ENCODE assay signal across 1 cellular context in the genomic region with DNA sequence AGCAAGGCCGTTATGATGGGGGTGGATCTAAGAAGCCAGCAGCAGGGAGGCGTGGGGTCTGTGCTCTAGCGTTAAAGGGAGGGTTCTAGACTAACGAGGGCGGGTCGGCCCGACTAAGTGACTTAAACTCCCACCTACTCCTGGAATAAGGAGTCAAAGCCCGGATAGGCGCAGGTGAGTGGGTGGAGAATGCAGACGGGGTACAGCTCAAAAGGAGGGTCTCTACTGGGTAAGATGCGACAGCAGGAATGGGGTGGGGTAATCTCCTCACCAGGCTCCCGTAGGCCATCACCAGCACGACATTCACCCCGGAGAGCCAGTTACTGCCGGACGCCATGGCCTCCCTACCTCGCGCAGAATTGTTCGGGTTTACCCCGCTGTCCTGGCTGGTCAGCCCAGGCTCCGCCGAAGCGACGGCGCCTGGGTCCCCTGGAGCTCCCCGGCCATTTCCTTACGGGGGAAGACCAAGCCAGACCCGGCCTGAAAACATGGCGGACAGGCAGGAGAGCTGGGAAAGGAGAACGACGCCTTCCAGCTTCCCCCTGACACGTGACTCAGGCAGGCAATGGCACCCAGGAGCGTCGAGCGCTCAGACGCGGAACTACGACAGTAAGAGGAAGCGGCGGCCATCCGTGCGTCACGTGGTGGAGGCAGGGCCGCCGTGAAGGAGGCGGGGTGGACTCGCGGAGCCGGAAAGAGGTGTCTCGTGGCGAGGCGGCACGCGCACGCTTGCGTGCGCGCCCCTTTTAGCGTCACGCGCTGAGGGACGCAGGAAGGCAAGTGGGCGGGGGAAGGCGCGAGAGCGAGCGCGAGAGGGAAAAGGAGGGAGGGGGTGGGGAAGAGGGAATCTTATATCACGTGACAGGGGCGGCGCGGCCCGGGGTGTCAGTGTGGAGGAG.
TF ChIP-seq lines count a peak whose summit lies in the region.

A gene with protein sequence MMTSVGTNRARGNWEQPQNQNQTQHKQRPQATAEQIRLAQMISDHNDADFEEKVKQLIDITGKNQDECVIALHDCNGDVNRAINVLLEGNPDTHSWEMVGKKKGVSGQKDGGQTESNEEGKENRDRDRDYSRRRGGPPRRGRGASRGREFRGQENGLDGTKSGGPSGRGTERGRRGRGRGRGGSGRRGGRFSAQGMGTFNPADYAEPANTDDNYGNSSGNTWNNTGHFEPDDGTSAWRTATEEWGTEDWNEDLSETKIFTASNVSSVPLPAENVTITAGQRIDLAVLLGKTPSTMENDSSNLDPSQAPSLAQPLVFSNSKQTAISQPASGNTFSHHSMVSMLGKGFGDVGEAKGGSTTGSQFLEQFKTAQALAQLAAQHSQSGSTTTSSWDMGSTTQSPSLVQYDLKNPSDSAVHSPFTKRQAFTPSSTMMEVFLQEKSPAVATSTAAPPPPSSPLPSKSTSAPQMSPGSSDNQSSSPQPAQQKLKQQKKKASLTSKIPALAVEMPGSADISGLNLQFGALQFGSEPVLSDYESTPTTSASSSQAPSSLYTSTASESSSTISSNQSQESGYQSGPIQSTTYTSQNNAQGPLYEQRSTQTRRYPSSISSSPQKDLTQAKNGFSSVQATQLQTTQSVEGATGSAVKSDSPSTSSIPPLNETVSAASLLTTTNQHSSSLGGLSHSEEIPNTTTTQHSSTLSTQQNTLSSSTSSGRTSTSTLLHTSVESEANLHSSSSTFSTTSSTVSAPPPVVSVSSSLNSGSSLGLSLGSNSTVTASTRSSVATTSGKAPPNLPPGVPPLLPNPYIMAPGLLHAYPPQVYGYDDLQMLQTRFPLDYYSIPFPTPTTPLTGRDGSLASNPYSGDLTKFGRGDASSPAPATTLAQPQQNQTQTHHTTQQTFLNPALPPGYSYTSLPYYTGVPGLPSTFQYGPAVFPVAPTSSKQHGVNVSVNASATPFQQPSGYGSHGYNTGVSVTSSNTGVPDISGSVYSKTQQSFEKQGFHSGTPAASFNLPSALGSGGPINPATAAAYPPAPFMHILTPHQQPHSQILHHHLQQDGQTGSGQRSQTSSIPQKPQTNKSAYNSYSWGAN (plus strand): TSS at position 885 of the 899 bp plus-strand sequence. CDS start 4,169 bp downstream, outside the sequence.

TF ChIP-seq in HepG2, 621 proteins besides CTCF, POLR2A, EP300 and RAD21 (continued from another document and continues in another):
- TF ChIP-seq, protein P1, sequence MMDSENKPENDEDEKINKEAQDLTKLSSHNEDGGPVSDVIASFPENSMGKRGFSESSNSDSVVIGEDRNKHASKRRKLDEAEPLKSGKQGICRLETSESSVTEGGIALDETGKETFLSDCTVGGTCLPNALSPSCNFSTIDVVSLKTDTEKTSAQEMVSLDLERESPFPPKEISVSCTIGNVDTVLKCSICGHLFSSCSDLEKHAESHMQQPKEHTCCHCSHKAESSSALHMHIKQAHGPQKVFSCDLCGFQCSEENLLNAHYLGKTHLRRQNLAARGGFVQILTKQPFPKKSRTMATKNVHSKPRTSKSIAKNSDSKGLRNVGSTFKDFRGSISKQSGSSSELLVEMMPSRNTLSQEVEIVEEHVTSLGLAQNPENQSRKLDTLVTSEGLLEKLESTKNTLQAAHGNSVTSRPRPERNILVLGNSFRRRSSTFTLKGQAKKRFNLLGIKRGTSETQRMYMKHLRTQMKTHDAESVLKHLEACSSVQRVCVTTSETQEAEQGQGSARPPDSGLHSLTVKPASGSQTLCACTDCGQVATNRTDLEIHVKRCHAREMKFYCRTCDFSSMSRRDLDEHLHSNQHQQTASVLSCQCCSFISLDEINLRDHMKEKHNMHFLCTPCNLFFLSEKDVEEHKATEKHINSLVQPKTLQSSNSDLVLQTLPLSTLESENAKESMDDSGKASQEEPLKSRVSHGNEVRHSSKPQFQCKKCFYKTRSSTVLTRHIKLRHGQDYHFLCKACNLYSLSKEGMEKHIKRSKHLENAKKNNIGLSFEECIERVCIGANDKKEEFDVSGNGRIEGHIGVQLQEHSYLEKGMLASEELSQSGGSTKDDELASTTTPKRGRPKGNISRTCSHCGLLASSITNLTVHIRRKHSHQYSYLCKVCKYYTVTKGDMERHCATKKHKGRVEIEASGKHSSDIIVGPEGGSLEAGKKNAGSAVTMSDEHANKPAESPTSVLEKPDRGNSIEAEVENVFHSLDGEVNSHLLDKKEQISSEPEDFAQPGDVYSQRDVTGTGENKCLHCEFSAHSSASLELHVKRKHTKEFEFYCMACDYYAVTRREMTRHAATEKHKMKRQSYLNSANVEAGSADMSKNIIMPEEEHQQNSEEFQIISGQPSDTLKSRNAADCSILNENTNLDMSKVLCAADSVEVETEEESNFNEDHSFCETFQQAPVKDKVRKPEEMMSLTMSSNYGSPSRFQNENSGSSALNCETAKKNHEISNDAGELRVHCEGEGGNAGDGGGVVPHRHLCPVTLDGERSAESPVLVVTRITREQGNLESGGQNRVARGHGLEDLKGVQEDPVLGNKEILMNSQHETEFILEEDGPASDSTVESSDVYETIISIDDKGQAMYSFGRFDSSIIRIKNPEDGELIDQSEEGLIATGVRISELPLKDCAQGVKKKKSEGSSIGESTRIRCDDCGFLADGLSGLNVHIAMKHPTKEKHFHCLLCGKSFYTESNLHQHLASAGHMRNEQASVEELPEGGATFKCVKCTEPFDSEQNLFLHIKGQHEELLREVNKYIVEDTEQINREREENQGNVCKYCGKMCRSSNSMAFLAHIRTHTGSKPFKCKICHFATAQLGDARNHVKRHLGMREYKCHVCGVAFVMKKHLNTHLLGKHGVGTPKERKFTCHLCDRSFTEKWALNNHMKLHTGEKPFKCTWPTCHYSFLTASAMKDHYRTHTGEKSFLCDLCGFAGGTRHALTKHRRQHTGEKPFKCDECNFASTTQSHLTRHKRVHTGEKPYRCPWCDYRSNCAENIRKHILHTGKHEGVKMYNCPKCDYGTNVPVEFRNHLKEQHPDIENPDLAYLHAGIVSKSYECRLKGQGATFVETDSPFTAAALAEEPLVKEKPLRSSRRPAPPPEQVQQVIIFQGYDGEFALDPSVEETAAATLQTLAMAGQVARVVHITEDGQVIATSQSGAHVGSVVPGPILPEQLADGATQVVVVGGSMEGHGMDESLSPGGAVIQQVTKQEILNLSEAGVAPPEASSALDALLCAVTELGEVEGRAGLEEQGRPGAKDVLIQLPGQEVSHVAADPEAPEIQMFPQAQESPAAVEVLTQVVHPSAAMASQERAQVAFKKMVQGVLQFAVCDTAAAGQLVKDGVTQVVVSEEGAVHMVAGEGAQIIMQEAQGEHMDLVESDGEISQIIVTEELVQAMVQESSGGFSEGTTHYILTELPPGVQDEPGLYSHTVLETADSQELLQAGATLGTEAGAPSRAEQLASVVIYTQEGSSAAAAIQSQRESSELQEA (CRISPR knock-in tag; IDR thresholded peaks at IDR 0.05; ENCODE audit: not compliant biosample characterization) = peak; percentile 51
- TF ChIP-seq NAIF1 (CRISPR knock-in tag; IDR thresholded peaks at IDR 0.05; ENCODE audit: borderline replicate concordance) = no peak
- no peak for TF ChIP-seq CHD4 (IDR thresholded peaks at IDR 0.05; ENCODE audit: borderline replicate concordance, low read length)
- peak; percentile 85; the same call in 1 of the 2 replicates for TF ChIP-seq ELF4 (CRISPR knock-in tag; IDR thresholded peaks at IDR 0.05; ENCODE audit: borderline replicate concordance)
- peak; percentile 81 for TF ChIP-seq ZNF547 (CRISPR knock-in tag; IDR thresholded peaks at IDR 0.05)
- peak; percentile 91 for TF ChIP-seq ZNF225 (CRISPR knock-in tag; IDR thresholded peaks at IDR 0.05)
- TF ChIP-seq ZNF839 (CRISPR knock-in tag; IDR thresholded peaks at IDR 0.05; ENCODE audit: borderline replicate concordance) = no peak
- TF ChIP-seq ZBTB42 (CRISPR knock-in tag; IDR thresholded peaks at IDR 0.05) = peak; percentile 82; the same call in 1 of the 2 replicates
- peak; percentile 85 for TF ChIP-seq ZNF709 (CRISPR knock-in tag; IDR thresholded peaks at IDR 0.05)
- peak; percentile 97 for TF ChIP-seq CCDC6 (CRISPR knock-in tag; IDR thresholded peaks at IDR 0.05)
- TF ChIP-seq, protein P2, sequence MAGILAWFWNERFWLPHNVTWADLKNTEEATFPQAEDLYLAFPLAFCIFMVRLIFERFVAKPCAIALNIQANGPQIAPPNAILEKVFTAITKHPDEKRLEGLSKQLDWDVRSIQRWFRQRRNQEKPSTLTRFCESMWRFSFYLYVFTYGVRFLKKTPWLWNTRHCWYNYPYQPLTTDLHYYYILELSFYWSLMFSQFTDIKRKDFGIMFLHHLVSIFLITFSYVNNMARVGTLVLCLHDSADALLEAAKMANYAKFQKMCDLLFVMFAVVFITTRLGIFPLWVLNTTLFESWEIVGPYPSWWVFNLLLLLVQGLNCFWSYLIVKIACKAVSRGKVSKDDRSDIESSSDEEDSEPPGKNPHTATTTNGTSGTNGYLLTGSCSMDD (CRISPR knock-in tag; IDR thresholded peaks at IDR 0.05) = peak; percentile 88
- TF ChIP-seq ZFY (CRISPR knock-in tag; IDR thresholded peaks at IDR 0.05) = peak; percentile 93
- TF ChIP-seq MED8 (CRISPR knock-in tag; IDR thresholded peaks at IDR 0.05; ENCODE audit: insufficient replicate concordance) = peak; percentile 71
- no peak; the same call in 1 of the 2 replicates for TF ChIP-seq PHF21A (CRISPR knock-in tag; IDR thresholded peaks at IDR 0.05)
- TF ChIP-seq, protein P3, sequence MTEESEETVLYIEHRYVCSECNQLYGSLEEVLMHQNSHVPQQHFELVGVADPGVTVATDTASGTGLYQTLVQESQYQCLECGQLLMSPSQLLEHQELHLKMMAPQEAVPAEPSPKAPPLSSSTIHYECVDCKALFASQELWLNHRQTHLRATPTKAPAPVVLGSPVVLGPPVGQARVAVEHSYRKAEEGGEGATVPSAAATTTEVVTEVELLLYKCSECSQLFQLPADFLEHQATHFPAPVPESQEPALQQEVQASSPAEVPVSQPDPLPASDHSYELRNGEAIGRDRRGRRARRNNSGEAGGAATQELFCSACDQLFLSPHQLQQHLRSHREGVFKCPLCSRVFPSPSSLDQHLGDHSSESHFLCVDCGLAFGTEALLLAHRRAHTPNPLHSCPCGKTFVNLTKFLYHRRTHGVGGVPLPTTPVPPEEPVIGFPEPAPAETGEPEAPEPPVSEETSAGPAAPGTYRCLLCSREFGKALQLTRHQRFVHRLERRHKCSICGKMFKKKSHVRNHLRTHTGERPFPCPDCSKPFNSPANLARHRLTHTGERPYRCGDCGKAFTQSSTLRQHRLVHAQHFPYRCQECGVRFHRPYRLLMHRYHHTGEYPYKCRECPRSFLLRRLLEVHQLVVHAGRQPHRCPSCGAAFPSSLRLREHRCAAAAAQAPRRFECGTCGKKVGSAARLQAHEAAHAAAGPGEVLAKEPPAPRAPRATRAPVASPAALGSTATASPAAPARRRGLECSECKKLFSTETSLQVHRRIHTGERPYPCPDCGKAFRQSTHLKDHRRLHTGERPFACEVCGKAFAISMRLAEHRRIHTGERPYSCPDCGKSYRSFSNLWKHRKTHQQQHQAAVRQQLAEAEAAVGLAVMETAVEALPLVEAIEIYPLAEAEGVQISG (CRISPR knock-in tag; IDR thresholded peaks at IDR 0.05) = peak; percentile 93
- peak; percentile 98 for TF ChIP-seq ARNTL (CRISPR knock-in tag; IDR thresholded peaks at IDR 0.05)
- TF ChIP-seq, protein P4, sequence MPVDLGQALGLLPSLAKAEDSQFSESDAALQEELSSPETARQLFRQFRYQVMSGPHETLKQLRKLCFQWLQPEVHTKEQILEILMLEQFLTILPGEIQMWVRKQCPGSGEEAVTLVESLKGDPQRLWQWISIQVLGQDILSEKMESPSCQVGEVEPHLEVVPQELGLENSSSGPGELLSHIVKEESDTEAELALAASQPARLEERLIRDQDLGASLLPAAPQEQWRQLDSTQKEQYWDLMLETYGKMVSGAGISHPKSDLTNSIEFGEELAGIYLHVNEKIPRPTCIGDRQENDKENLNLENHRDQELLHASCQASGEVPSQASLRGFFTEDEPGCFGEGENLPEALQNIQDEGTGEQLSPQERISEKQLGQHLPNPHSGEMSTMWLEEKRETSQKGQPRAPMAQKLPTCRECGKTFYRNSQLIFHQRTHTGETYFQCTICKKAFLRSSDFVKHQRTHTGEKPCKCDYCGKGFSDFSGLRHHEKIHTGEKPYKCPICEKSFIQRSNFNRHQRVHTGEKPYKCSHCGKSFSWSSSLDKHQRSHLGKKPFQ (CRISPR knock-in tag; IDR thresholded peaks at IDR 0.05; ENCODE audit: insufficient replicate concordance) = no peak
- TF ChIP-seq KLF9 (CRISPR knock-in tag; IDR thresholded peaks at IDR 0.05; ENCODE audit: low read depth) = peak; percentile 75; the same call in 1 of the 2 replicates
- no peak for TF ChIP-seq RBM39 (IDR thresholded peaks at IDR 0.05; ENCODE audit: low read depth, low read length, poor library complexity, severe bottlenecking)
- peak; percentile 96 for TF ChIP-seq ZFP37 (CRISPR knock-in tag; IDR thresholded peaks at IDR 0.05; ENCODE audit: borderline replicate concordance)
- peak; percentile 94 for TF ChIP-seq SALL1 (CRISPR knock-in tag; IDR thresholded peaks at IDR 0.05)
- TF ChIP-seq, protein P5, sequence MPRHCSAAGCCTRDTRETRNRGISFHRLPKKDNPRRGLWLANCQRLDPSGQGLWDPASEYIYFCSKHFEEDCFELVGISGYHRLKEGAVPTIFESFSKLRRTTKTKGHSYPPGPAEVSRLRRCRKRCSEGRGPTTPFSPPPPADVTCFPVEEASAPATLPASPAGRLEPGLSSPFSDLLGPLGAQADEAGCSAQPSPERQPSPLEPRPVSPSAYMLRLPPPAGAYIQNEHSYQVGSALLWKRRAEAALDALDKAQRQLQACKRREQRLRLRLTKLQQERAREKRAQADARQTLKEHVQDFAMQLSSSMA (CRISPR knock-in tag; IDR thresholded peaks at IDR 0.05) = peak; percentile 69; the same call in 1 of the 2 replicates
- TF ChIP-seq ZSCAN25 (CRISPR knock-in tag; IDR thresholded peaks at IDR 0.05) = peak; percentile 75; the same call in 1 of the 2 replicates
- peak; percentile 30; the same call in 1 of the 2 replicates for TF ChIP-seq ZNF343 (CRISPR knock-in tag; IDR thresholded peaks at IDR 0.05)
- peak; percentile 43; the same call in 1 of the 2 replicates for TF ChIP-seq ZZZ3 (CRISPR knock-in tag; IDR thresholded peaks at IDR 0.05; ENCODE audit: borderline replicate concordance)
- peak; percentile 92 for TF ChIP-seq ZNF878 (CRISPR knock-in tag; IDR thresholded peaks at IDR 0.05)
- TF ChIP-seq ZSCAN30 (CRISPR knock-in tag; IDR thresholded peaks at IDR 0.05) = no peak
- peak; percentile 75; the same call in 1 of the 2 replicates for TF ChIP-seq SP4 (CRISPR knock-in tag; IDR thresholded peaks at IDR 0.05)
- 0 out of 2 replicates have a peak, but pooled peaks have one; percentile 62 for TF ChIP-seq ZFP82 (CRISPR knock-in tag; IDR thresholded peaks at IDR 0.05; ENCODE audit: borderline replicate concordance)
